Comparison of ENCODE assay signal across 28 cellular contexts in genomic region chr1:15932612-15933011, GRCh38. TPM values are rescaled to one million over a fixed set of nuclear protein-coding genes. Genes with fewer than 3 reads are reported as not detected.
DNase-seq lines count a peak whose midpoint lies in the region; ATAC-seq, FAIRE-seq and TF ChIP-seq lines count a peak whose summit lies in the region.
"Had no signal": no experiment of that assay in that cellular context is flagged by ENCODE, and none has a peak within 500 bp of the region (broad histone marks: within the 10 kb centered on the region; RNA-seq: fewer than 3 reads in every experiment).

No MANE protein-coding gene starts in this region.

- WGBS in GM12878 (ENCODE audit: insufficient coverage, insufficient replicate concordance, low lambda C conversion rate, missing lambda C conversion rate), result 91% methylated on average over 9 of the region's 9 CpGs

- no peak overlapping the region for H3K4me2 ChIP-seq in GM12878 (ENCODE audit: control insufficient read depth, insufficient read depth)
- H3K4me2 ChIP-seq in osteoblast (ENCODE audit: insufficient read depth, low read length), result no peak overlapping the region
- H3K4me2 ChIP-seq: GM23338, smooth muscle cell had no signal

- RAD21 ChIA-PET in GM12878 (lab: Charles Lee; ENCODE audit: unreplicated experiment), result interaction anchor here (1.0 kb wide), 1 partner anchor 98 kb away, joined by 3 read pairs; no protein-coding TSS in a partner anchor

- H3K4me1 ChIP-seq in GM12878 (ENCODE audit: control insufficient read depth, insufficient read depth, low read length) (no peaks in the 10 kb centered on the region), osteoblast (ENCODE audit: insufficient read depth, low read length) (peaks cover 3% of the 10 kb centered on the region), lower lobe of right lung (peaks cover under 1% of the 10 kb centered on the region), foreskin keratinocyte (no peaks in the 10 kb centered on the region)
- H3K4me1 ChIP-seq: adrenal gland had no signal

- peaks cover 10% of the 10 kb centered on the region for H3K4me1 Mint-ChIP-seq in activated T-cell treated with anti-CD3 and anti-CD28 coated beads, Interleukin-2, amount 50 U/mL, for 24 hours (ENCODE audit: low read depth)
- peaks cover 10% of the 10 kb centered on the region for H3K4me1 Mint-ChIP-seq in activated T-cell treated with anti-CD3 and anti-CD28 coated beads, Interleukin-2, amount 50 U/mL, for 72 hours (ENCODE audit: low read depth)
- H3K4me1 Mint-ChIP-seq: CD4-positive, alpha-beta memory T cell had no signal

- TF ChIP-seq RAD21 in GM12878 (IDR thresholded peaks at IDR 0.05; ENCODE audit: insufficient read depth, low read depth, low read length), result no peak

- TF ChIP-seq EP300 in GM12878 (IDR thresholded peaks at IDR 0.05; ENCODE audit: borderline replicate concordance in 1 of 2, control insufficient read depth in 1 of 2, low read depth in 2 of 2, low read length in 2 of 2), result no peak

- H3K27ac ChIP-seq in GM12878 (ENCODE audit: control insufficient read depth, insufficient read depth) (no peak overlapping the region), osteoblast (ENCODE audit: low read depth, low read length) (no peak overlapping the region), lower lobe of right lung (no peak overlapping the region), foreskin keratinocyte (no peak overlapping the region)
- H3K27ac ChIP-seq: adrenal gland, body of pancreas, gastroesophageal sphincter, SJSA1, tibial artery had no signal

- H2AFZ ChIP-seq in GM12878 (ENCODE audit: control insufficient read depth, low read depth, low read length) (no peak overlapping the region), osteoblast (ENCODE audit: low read length) (no peak overlapping the region)
- H2AFZ ChIP-seq: GM23338 had no signal

- TF ChIP-seq CTCF in GM13977 (IDR thresholded peaks at IDR 0.05; ENCODE audit: extremely low read depth, insufficient read depth, missing control alignments), result no peak
- TF ChIP-seq CTCF in GM12878 (IDR thresholded peaks at IDR 0.05 in 2 of 3, conservative IDR thresholded peaks at IDR 0.05 in 1 of 3; ENCODE audit: control insufficient read depth in 2 of 3, extremely low read depth in 1 of 3, insufficient read depth in 1 of 3, low read depth in 3 of 3, low read length in 3 of 3), result no peak
- no peak for TF ChIP-seq CTCF in osteoblast (IDR thresholded peaks at IDR 0.05; ENCODE audit: extremely low read depth, low read depth, low read length)
- TF ChIP-seq CTCF in lower lobe of right lung (IDR thresholded peaks at IDR 0.05), result no peak
- no peak for TF ChIP-seq CTCF in foreskin keratinocyte (conservative IDR thresholded peaks at IDR 0.05)

- H4K20me1 ChIP-seq in GM12878 (ENCODE audit: control insufficient read depth, insufficient read depth), result no peaks in the 10 kb centered on the region
- H4K20me1 ChIP-seq in osteoblast (ENCODE audit: insufficient read depth, low read length), result no peaks in the 10 kb centered on the region

- FAIRE-seq in GM12878 (lab: Jason Lieb, UNC), result no peak
- FAIRE-seq: D721Med had no signal

- TF ChIP-seq POLR2A in GM12878 (IDR thresholded peaks at IDR 0.05; ENCODE audit: low read depth, low read length), result peak; percentile 32; the same call in 1 of the 2 replicates

- CTCF ChIA-PET in GM12878 (lab: Yijun Ruan, JAX), result no interaction called here

- H3K4me3 ChIP-seq in GM12878 (no peak overlapping the region), osteoblast (ENCODE audit: insufficient read depth, low read length) (no peak overlapping the region), lower lobe of right lung (no peak overlapping the region)
- H3K4me3 ChIP-seq: adrenal gland, body of pancreas, dorsolateral prefrontal cortex, gastroesophageal sphincter, GM23338, SJSA1, smooth muscle cell, tibial artery had no signal

- ATAC-seq in activated T-cell treated with anti-CD3 and anti-CD28 coated beads, Interleukin-2, amount 50 U/mL, for 72 hours (replicated peaks in 1 of 2), result no peak
- ATAC-seq in GM12878, result no peak
- ATAC-seq in lower lobe of right lung, result no peak
- no peak for ATAC-seq in foreskin keratinocyte
- ATAC-seq: body of pancreas, gastroesophageal sphincter, GM23338, right cardiac atrium had no signal

- H3K9me3 ChIP-seq in GM12878 (replicated peaks; ENCODE audit: control insufficient read depth, insufficient read depth, low read length) (no peaks in the 10 kb centered on the region), osteoblast (ENCODE audit: low read depth, low read length) (no peaks in the 10 kb centered on the region), lower lobe of right lung (no peaks in the 10 kb centered on the region)
- H3K9me3 ChIP-seq: adrenal gland, body of pancreas, gastroesophageal sphincter, SJSA1, tibial artery had no signal

- no peaks in the 10 kb centered on the region for H3K9me3 Mint-ChIP-seq in activated T-cell treated with anti-CD3 and anti-CD28 coated beads, Interleukin-2, amount 50 U/mL, for 24 hours
- H3K9me3 Mint-ChIP-seq in activated T-cell treated with anti-CD3 and anti-CD28 coated beads, Interleukin-2, amount 50 U/mL, for 72 hours, result no peaks in the 10 kb centered on the region
- H3K9me3 Mint-ChIP-seq: activated B cell treated with CpG ODN at 0.5 μM for 24 hours, GM23338, HFFc6 had no signal

- H3K36me3 ChIP-seq in GM12878 (ENCODE audit: control insufficient read depth in 2 of 2, insufficient read depth in 2 of 2, low read length in 1 of 2) (peaks cover 22 to 63% of the 10 kb centered on the region in 2 experiments), osteoblast (ENCODE audit: insufficient read depth, low read length) (peaks cover 80% of the 10 kb centered on the region), lower lobe of right lung (peaks cover 100% of the 10 kb centered on the region)

- no peak overlapping the region for H3K9ac ChIP-seq in GM12878 (ENCODE audit: control insufficient read depth, insufficient read depth, low read length)

- SMC1A ChIA-PET in GM12878 (lab: Charles Lee; ENCODE audit: uncharacterized antibody, unreplicated experiment), result interaction anchor here (1.4 kb wide), 1 partner anchor 116 kb away, joined by 3 read pairs; no protein-coding TSS in a partner anchor

- no peaks in the 10 kb centered on the region for H3K27me3 Mint-ChIP-seq in activated T-cell treated with anti-CD3 and anti-CD28 coated beads, Interleukin-2, amount 50 U/mL, for 24 hours
- H3K27me3 Mint-ChIP-seq in activated T-cell treated with anti-CD3 and anti-CD28 coated beads, Interleukin-2, amount 50 U/mL, for 72 hours (ENCODE audit: low read depth), result no peaks in the 10 kb centered on the region
- H3K27me3 Mint-ChIP-seq: activated B cell treated with CpG ODN at 0.5 μM for 24 hours; CD4-positive, alpha-beta memory T cell had no signal

- H3K27me3 ChIP-seq in GM12878 (replicated peaks in 1 of 2; ENCODE audit: control insufficient read depth in 2 of 2, insufficient read depth in 2 of 2, low read length in 1 of 2), result no peaks in the 10 kb centered on the region
- no peaks in the 10 kb centered on the region for H3K27me3 ChIP-seq in osteoblast (ENCODE audit: insufficient read depth, low read length)
- no peaks in the 10 kb centered on the region for H3K27me3 ChIP-seq in lower lobe of right lung (ENCODE audit: low read depth)
- no peaks in the 10 kb centered on the region for H3K27me3 ChIP-seq in foreskin keratinocyte
- H3K27me3 ChIP-seq: adrenal gland, body of pancreas, dorsolateral prefrontal cortex, gastroesophageal sphincter, SJSA1, tibial artery had no signal

- H3K27ac Mint-ChIP-seq in activated T-cell treated with anti-CD3 and anti-CD28 coated beads, Interleukin-2, amount 50 U/mL, for 24 hours, result peak overlapping the region; percentile 78
- H3K27ac Mint-ChIP-seq in activated T-cell treated with anti-CD3 and anti-CD28 coated beads, Interleukin-2, amount 50 U/mL, for 72 hours, result no peak overlapping the region
- H3K27ac Mint-ChIP-seq: activated B cell treated with CpG ODN at 0.5 μM for 24 hours, HFFc6 had no signal

- BruUV-seq in GM12878 (replicated peaks; lab: Mats Ljungman, UMichigan), result no TSS peak

- DNase-seq in activated T-cell treated with anti-CD3 and anti-CD28 coated beads, Interleukin-2, amount 50 U/mL, for 24 hours, result peak; percentile 26
- DNase-seq in activated T-cell treated with anti-CD3 and anti-CD28 coated beads, Interleukin-2, amount 50 U/mL, for 72 hours, result no peak
- DNase-seq in GM13977 (ENCODE audit: low spot score) (peak; percentile 7), GM12878 (ENCODE audit: low read depth, low spot score) (no peak), osteoblast (ENCODE audit: insufficient read length, low spot score, missing footprints) (peak; percentile 48), lower lobe of right lung (no peak), cerebellum (ENCODE audit: low spot score) (no peak), foreskin keratinocyte (no peak)
- DNase-seq: activated B cell treated with CpG ODN at 0.5 μM for 24 hours; activated effector memory CD4-positive, alpha-beta T cell treated with anti-CD3 and anti-CD28 coated beads, Interleukin-2, amount 50 U/mL, for 16 hours; adrenal gland; AML-193; body of pancreas; CD4-positive, alpha-beta memory T cell; cerebellar nuclear complex; dorsolateral prefrontal cortex; HFFc6; IMR-90; NCI-H1092; NCI-H187; right cardiac atrium; stimulated activated CD4-positive, alpha-beta T cell treated with anti-CD3 and anti-CD28 coated beads, Interleukin-2, amount 100 ng/mL, for 24 hours; tibial artery had no signal

- in situ Hi-C loops in GM13977 (cut with MboI; ENCODE audit: low pct_unique_long_range_greater_than_20kb, low sequenced_read_pairs, unreplicated experiment) (no loop called here), GM12878 (cut with MboI) (no loop called here)

- POLR2A ChIA-PET in GM12878 (lab: Charles Lee), result no interaction called here

- H3K36me3 Mint-ChIP-seq in activated T-cell treated with anti-CD3 and anti-CD28 coated beads, Interleukin-2, amount 50 U/mL, for 24 hours (ENCODE audit: low read depth), result peaks cover 99% of the 10 kb centered on the region
- H3K36me3 Mint-ChIP-seq in activated T-cell treated with anti-CD3 and anti-CD28 coated beads, Interleukin-2, amount 50 U/mL, for 72 hours (ENCODE audit: insufficient read depth in 2 of 2), result peaks cover 19 to 35% of the 10 kb centered on the region in 2 donors

- no peak overlapping the region for H3K4me3 Mint-ChIP-seq in activated T-cell treated with anti-CD3 and anti-CD28 coated beads, Interleukin-2, amount 50 U/mL, for 24 hours
- H3K4me3 Mint-ChIP-seq in activated T-cell treated with anti-CD3 and anti-CD28 coated beads, Interleukin-2, amount 50 U/mL, for 72 hours, result no peak overlapping the region
- H3K4me3 Mint-ChIP-seq: activated B cell treated with CpG ODN at 0.5 μM for 24 hours; CD4-positive, alpha-beta memory T cell; GM23338; HFFc6 had no signal

- intact Hi-C loops in GM12878 (cut with micrococcal nuclease; ENCODE audit: unreplicated experiment) (no loop called here), lower lobe of right lung (cut with DNase I) (no loop called here)

- H3K79me2 ChIP-seq in GM12878 (ENCODE audit: control insufficient read depth, insufficient read depth, low read length), result no peaks in the 10 kb centered on the region
- H3K79me2 ChIP-seq in osteoblast (ENCODE audit: insufficient read depth, low read length), result no peaks in the 10 kb centered on the region

RNA-seq across cellular contexts. Expression of gene ZBTB17, which starts 43.3 kb away (rescaled TPM):
- 10 to 100 TPM; 76.0 to 84.1 TPM for total RNA-seq in activated T-cell treated with anti-CD3 and anti-CD28 coated beads, Interleukin-2, amount 50 U/mL, for 72 hours
- 91.0 and 100 TPM in 2 replicates for total RNA-seq in GM12878 (2013; cell fraction: nucleolus; rRNA removed)
- total RNA-seq in GM12878 (2014; rRNA removed) (45.2 and 49.8 TPM in 2 replicates), GM12878 (2014; rRNA removed; fragmentation: Illumina TruSeq; extraction: Trizol) (19.5 and 22.2 TPM in 2 replicates), GM12878 (2021) (51.0 and 59.4 TPM in 2 replicates), osteoblast (25.0 and 29.7 TPM in 2 replicates), lower lobe of right lung (37.7 TPM), cerebellum (30.9 TPM), foreskin keratinocyte (29.7 and 29.8 TPM in 2 replicates)
- polyA plus RNA-seq in GM12878 (2011; ENCODE audit: low read depth), result 20.6 TPM
- polyA plus RNA-seq in GM12878 (2011; rRNA removed) (19.4 and 40.4 TPM in 2 replicates), GM12878 (2014; fragmentation: Illumina TruSeq; extraction: Trizol) (3.9 and 11.1 TPM in 2 replicates), GM12878 (2014; fragmentation: Nextera tagmentation; extraction: Ambion mirVana) (1 to 10 TPM in 1 of 2 experiments, under 1 TPM in 1; 0.87 to 4.3 TPM), GM12878 (2014; rRNA removed) (43.7 and 59.6 TPM in 2 replicates), GM12878 (2016; fragmentation: Nextera tagmentation; extraction: Ambion mirVana) (10 to 100 TPM; 36.9 to 44.1 TPM), foreskin keratinocyte (22.0 and 26.5 TPM in 2 replicates)
- 56.9 and 90.5 TPM in 2 replicates for polyA plus RNA-seq in GM12878 (2011; cell fraction: cytosol; rRNA removed)
- 320 and 372 TPM in 2 replicates for polyA plus RNA-seq in GM12878 (2011; cell fraction: nucleus; rRNA removed)
- polyA plus RNA-seq in GM12878 (2012), result 33.1 and 40.1 TPM in 2 replicates
- 44.9 and 67.3 TPM in 2 replicates for polyA minus RNA-seq in GM12878 (2011; rRNA and poly(A)+ RNA removed)
- polyA minus RNA-seq in GM12878 (2011; cell fraction: cytosol; rRNA and poly(A)+ RNA removed), result 24.6 and 29.4 TPM in 2 replicates
- polyA minus RNA-seq in GM12878 (2011; cell fraction: nucleus; rRNA and poly(A)+ RNA removed), result 41.5 and 74.8 TPM in 2 replicates

Comparison
In these comparisons a context has a peak if more than half of its experiments do, and no peak if none do; other contexts are left out.
1. DNase-seq: peak in activated T-cell treated with anti-CD3 and anti-CD28 coated beads, Interleukin-2, amount 50 U/mL, for 24 hours (single experiment), GM13977 (single experiment) and osteoblast (single experiment); none in activated T-cell treated with anti-CD3 and anti-CD28 coated beads, Interleukin-2, amount 50 U/mL, for 72 hours (0 of 2), GM12878 (single experiment), lower lobe of right lung (single experiment), cerebellum (single experiment) and foreskin keratinocyte (0 of 2).